ENCODE assay signal across 19 cellular contexts in genomic region chr10:49837096-49837495, GRCh38.
A peak's percentile ranks its signal among the peaks of the same experiment; 100 is the strongest.
DNase-seq lines count a peak whose midpoint lies in the region; ATAC-seq and TF ChIP-seq lines count a peak whose summit lies in the region.
"Had no signal": no experiment of that assay in that cellular context is flagged by ENCODE, and none has a peak within 500 bp of the region (broad histone marks: within the 10 kb centered on the region; RNA-seq: fewer than 3 reads in every experiment).

No MANE protein-coding gene starts in this region.

- ATAC-seq in mucosa of descending colon (peak; percentile 43), GM21576 (IDR thresholded peaks at IDR 0.05; ENCODE audit: unreplicated experiment) (no peak)
- ATAC-seq: stimulated activated naive CD8-positive, alpha-beta T cell treated with anti-CD3 and anti-CD28 coated beads, Interleukin-15, Interleukin-2, amounts not matched to agents 100 U/mL and 50 U/mL, for 24 hours had no signal

- peak; percentile 93 for DNase-seq in ACHN
- no peak for DNase-seq in SK-N-SH
- peak; percentile 49 for DNase-seq in fibroblast of villous mesenchyme (ENCODE audit: low read depth)
- DNase-seq in mucosa of descending colon: no peak
- no peak for DNase-seq in osteoblast (ENCODE audit: insufficient read length, low spot score, missing footprints)
- DNase-seq in NCI-H2196 (lab: John Stamatoyannopoulos, UW; ENCODE audit: unreplicated experiment): no peak
- DNase-seq in NCI-H510A treated with DMSO at 0.1 percent for 48 hours (lab: John Stamatoyannopoulos, UW): no peak
- DNase-seq: activated CD8-positive, alpha-beta memory T cell treated with anti-CD3 and anti-CD28 coated beads for 24 hours; caudate nucleus; CD4-positive, CD25-positive, alpha-beta regulatory T cell; DND-41; foreskin fibroblast; MG63; naive B cell; NCI-H2081; NCI-H524 treated with DMSO at 0.1 percent for 48 hours; SHP77 treated with DMSO at 0.1 percent for 48 hours; stimulated activated naive CD8-positive, alpha-beta T cell treated with anti-CD3 and anti-CD28 coated beads, Interleukin-15, Interleukin-2, amounts not matched to agents 100 U/mL and 50 U/mL, for 24 hours had no signal

- no peak overlapping the region for H3K4me3 ChIP-seq in SK-N-SH (ENCODE audit: low read depth in 2 of 2, low read length in 1 of 2)
- H3K4me3 ChIP-seq in fibroblast of villous mesenchyme (ENCODE audit: low read depth, low read length): no peak overlapping the region
- no peak overlapping the region for H3K4me3 ChIP-seq in mucosa of descending colon
- H3K4me3 ChIP-seq in osteoblast (ENCODE audit: insufficient read depth, low read length): no peak overlapping the region
- H3K4me3 ChIP-seq: MG63 had no signal

- H3K36me3 ChIP-seq in SK-N-SH (replicated peaks in 1 of 2; ENCODE audit: control insufficient read depth in 1 of 2, insufficient read depth in 2 of 2, low read length in 1 of 2) (peaks cover 31 to 41% of the 10 kb centered on the region in 2 experiments), mucosa of descending colon (ENCODE audit: low read depth) (no peaks in the 10 kb centered on the region), osteoblast (ENCODE audit: insufficient read depth, low read length) (peaks cover 16% of the 10 kb centered on the region)

- H3F3A ChIP-seq in SK-N-SH (replicated peaks; ENCODE audit: insufficient read depth): peaks cover 9% of the 10 kb centered on the region

- no peak for TF ChIP-seq EP300 in SK-N-SH (IDR thresholded peaks at IDR 0.05; ENCODE audit: borderline replicate concordance in 1 of 2, low read depth in 1 of 2, low read length in 1 of 2)

- TF ChIP-seq RAD21 in SK-N-SH (IDR thresholded peaks at IDR 0.05; ENCODE audit: low read length): no peak

- POLR2A ChIA-PET in SK-N-SH (lab: Yijun Ruan, JAX): no interaction called here

- H3K4me2 ChIP-seq in SK-N-SH (no peak overlapping the region), osteoblast (ENCODE audit: insufficient read depth, low read length) (no peak overlapping the region)

- CTCF ChIA-PET in SK-N-SH (lab: Yijun Ruan, JAX): no interaction called here

- H3K27ac ChIP-seq in SK-N-SH (ENCODE audit: low read depth in 2 of 2, low read length in 1 of 2): peak overlapping the region; percentile 19 to 73; a peak in 2 of 4 replicates
- no peak overlapping the region for H3K27ac ChIP-seq in osteoblast (ENCODE audit: low read depth, low read length)

- H3K4me1 ChIP-seq in SK-N-SH (ENCODE audit: control insufficient read depth in 1 of 2, insufficient read depth in 2 of 2, low read depth in 1 of 2, low read length in 1 of 2): peaks cover 5 to 16% of the 10 kb centered on the region in 2 experiments; a peak in 3 of 4 replicates
- H3K4me1 ChIP-seq in mucosa of descending colon (ENCODE audit: low read depth): no peaks in the 10 kb centered on the region
- H3K4me1 ChIP-seq in osteoblast (ENCODE audit: insufficient read depth, low read length): no peaks in the 10 kb centered on the region

- no peaks in the 10 kb centered on the region for H4K20me1 ChIP-seq in SK-N-SH (ENCODE audit: insufficient read depth)
- no peaks in the 10 kb centered on the region for H4K20me1 ChIP-seq in osteoblast (ENCODE audit: insufficient read depth, low read length)

- H3K9me3 ChIP-seq in SK-N-SH (no peaks in the 10 kb centered on the region), mucosa of descending colon (no peaks in the 10 kb centered on the region), osteoblast (ENCODE audit: low read depth, low read length) (no peaks in the 10 kb centered on the region)
- H3K9me3 ChIP-seq: MG63 had no signal

- H3K9ac ChIP-seq in SK-N-SH: no peak overlapping the region

- in situ Hi-C loops in ACHN (cut with HindIII; ENCODE audit: low pct_ligation_motif_present, low pct_unique_long_range_greater_than_20kb, low sequenced_read_pairs): no loop called here

- H2AFZ ChIP-seq in SK-N-SH (ENCODE audit: low read depth): no peak overlapping the region
- no peak overlapping the region for H2AFZ ChIP-seq in osteoblast (ENCODE audit: low read length)

- intact Hi-C loops in mucosa of descending colon (cut with DNase I, micrococcal nuclease): no loop called here

- no peaks in the 10 kb centered on the region for H3K79me2 ChIP-seq in SK-N-SH (ENCODE audit: insufficient read depth)
- no peaks in the 10 kb centered on the region for H3K79me2 ChIP-seq in osteoblast (ENCODE audit: insufficient read depth, low read length)

- no peak for TF ChIP-seq CTCF in SK-N-SH (IDR thresholded peaks at IDR 0.05)
- no peak for TF ChIP-seq CTCF in fibroblast of villous mesenchyme (IDR thresholded peaks at IDR 0.05; ENCODE audit: insufficient read depth, low read depth, low read length)
- TF ChIP-seq CTCF in mucosa of descending colon (IDR thresholded peaks at IDR 0.05): no peak
- no peak for TF ChIP-seq CTCF in osteoblast (IDR thresholded peaks at IDR 0.05; ENCODE audit: extremely low read depth, low read depth, low read length)

- WGBS in SK-N-SH (ENCODE audit: low lambda C conversion rate): 57% methylated on average over 5 of the region's 5 CpGs

- H3K27me3 ChIP-seq in SK-N-SH (ENCODE audit: insufficient read depth) (no peaks in the 10 kb centered on the region), osteoblast (ENCODE audit: insufficient read depth, low read length) (no peaks in the 10 kb centered on the region)
- H3K27me3 ChIP-seq: MG63 had no signal

- no peaks in the 10 kb centered on the region for H3K9me2 ChIP-seq in SK-N-SH

TF ChIP-seq in SK-N-SH, 30 proteins besides CTCF, POLR2A, EP300 and RAD21:
- TF ChIP-seq PBX3 (IDR thresholded peaks at IDR 0.05) (no peak), USF2 (IDR thresholded peaks at IDR 0.05; ENCODE audit: borderline replicate concordance, low read depth, low read length) (no peak), SMC3 (IDR thresholded peaks at IDR 0.05; ENCODE audit: low read depth, low read length) (no peak), NRF1 (IDR thresholded peaks at IDR 0.05; ENCODE audit: low read depth, low read length) (no peak), EZH2phosphoT487 (IDR thresholded peaks at IDR 0.05; ENCODE audit: borderline replicate concordance, low read depth) (no peak)
TF ChIP-seq in SK-N-SH: peak in this region for 0.

Comparison
In these comparisons a context has a peak if more than half of its experiments do, and no peak if none do; other contexts are left out.
1. DNase-seq: peak in ACHN (single experiment) and fibroblast of villous mesenchyme (single experiment); none in SK-N-SH (single experiment), mucosa of descending colon (0 of 3), osteoblast (single experiment), NCI-H2196 (single experiment) and NCI-H510A treated with DMSO at 0.1 percent for 48 hours (single experiment).